Comparison of ENCODE assay signal across 8 cellular contexts in the genomic region with DNA sequence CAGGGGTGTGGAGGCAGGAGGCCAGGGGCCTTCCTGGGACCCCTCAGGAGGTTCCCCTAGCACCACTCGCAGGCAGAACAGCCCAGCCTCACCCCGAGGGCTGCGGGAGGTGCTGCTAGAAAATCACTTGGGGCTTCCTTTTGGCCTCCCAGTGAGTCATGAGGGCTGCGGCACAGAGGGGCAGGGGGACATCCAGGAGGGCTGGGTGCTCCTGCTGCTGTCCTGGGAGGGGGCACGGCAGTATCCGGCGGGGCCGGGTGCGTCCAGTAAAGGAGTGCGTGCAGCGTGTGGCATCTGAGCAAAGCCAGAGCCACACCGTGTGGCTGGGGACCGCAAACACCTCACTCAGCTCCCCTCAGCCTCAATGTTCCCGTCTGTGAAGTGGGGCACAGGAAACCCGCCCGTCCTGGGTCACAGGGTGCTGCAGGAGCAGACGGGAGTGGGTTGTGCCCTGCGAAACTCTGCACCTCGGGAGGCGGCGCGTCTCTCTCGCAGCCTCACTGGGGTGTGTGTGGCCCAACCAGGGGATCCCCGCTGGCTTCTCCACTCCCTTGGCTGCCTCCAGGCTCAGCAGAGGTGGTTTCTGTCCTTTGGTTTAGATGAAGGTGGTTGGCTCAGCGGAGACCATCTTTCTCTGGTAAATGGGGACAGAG.
A peak's percentile ranks its signal among the peaks of the same experiment; 100 is the strongest.
DNase-seq lines count a peak whose midpoint lies in the region; ATAC-seq and TF ChIP-seq lines count a peak whose summit lies in the region.
"Not testable (repeated sequence)": the region's sequence is repeated elsewhere in the genome, so short reads cannot be mapped to it uniquely, and the experiment has no call there.

No MANE protein-coding gene starts in this region.

- POLR2A ChIA-PET in HEK293 (lab: Yijun Ruan, JAX); naive thymus-derived CD4-positive, alpha-beta T cell (lab: Charles Lee): not testable (repeated sequence)

- H3K4me3 Mint-ChIP-seq in naive thymus-derived CD4-positive, alpha-beta T cell: not testable (repeated sequence)
- peak overlapping the region; percentile 65 to 72 for H3K4me3 Mint-ChIP-seq in stimulated activated naive B cell treated with anti-CD40 and anti-IgM and Interleukin-4, amounts not matched to agents 10 μg/mL and 1 μg/mL and 100 μg/mL, for 72 hours

- not testable (repeated sequence) for H3K36me3 ChIP-seq in ACC112 (ENCODE audit: insufficient read depth, low read length); HEK293 (ENCODE audit: control insufficient read depth in 2 of 2, insufficient read depth in 1 of 2, low read length in 2 of 2); Peyer's patch; naive thymus-derived CD4-positive, alpha-beta T cell (ENCODE audit: control insufficient read depth in 2 of 3, insufficient read depth in 3 of 3, low read length in 3 of 3)

- CTCF ChIA-PET in HEK293 (lab: Yijun Ruan, JAX); naive thymus-derived CD4-positive, alpha-beta T cell (lab: Charles Lee): not testable (repeated sequence)

- H3K4me3 ChIP-seq in ACC112 (ENCODE audit: low read depth, low read length); HEK293 (ENCODE audit: low read depth, low read length); Peyer's patch; naive thymus-derived CD4-positive, alpha-beta T cell (ENCODE audit: low read length): not testable (repeated sequence)

- DNase-seq in Peyer's patch (peak in 2 of 3 donors; percentile 43 to 53), activated T-cell treated with anti-CD3 and anti-CD28 coated beads for 48 hours (ENCODE audit: low read depth) (peak; percentile 10)
- peak; percentile 27 for DNase-seq in central memory CD4-positive, alpha-beta T cell
- DNase-seq in naive thymus-derived CD4-positive, alpha-beta T cell: not testable (repeated sequence)
- DNase-seq in stimulated activated naive B cell treated with anti-CD40 and anti-IgM and Interleukin-4, amounts not matched to agents 10 μg/mL and 1 μg/mL and 100 μg/mL, for 72 hours: peak; percentile 33

- not testable (repeated sequence) for H3K27ac Mint-ChIP-seq in naive thymus-derived CD4-positive, alpha-beta T cell
- peak overlapping the region; percentile 91 for H3K27ac Mint-ChIP-seq in stimulated activated naive B cell treated with anti-CD40 and anti-IgM and Interleukin-4, amounts not matched to agents 10 μg/mL and 1 μg/mL and 100 μg/mL, for 72 hours

- H3K4me1 Mint-ChIP-seq in naive thymus-derived CD4-positive, alpha-beta T cell: not testable (repeated sequence)
- H3K4me1 Mint-ChIP-seq in stimulated activated naive B cell treated with anti-CD40 and anti-IgM and Interleukin-4, amounts not matched to agents 10 μg/mL and 1 μg/mL and 100 μg/mL, for 72 hours: peaks cover 26 to 67% of the 10 kb centered on the region in 2 donors

- peaks cover 4 to 35% (median 6%) of the 10 kb centered on the region in 5 donors for H3K27me3 Mint-ChIP-seq in naive thymus-derived CD4-positive, alpha-beta T cell
- H3K27me3 Mint-ChIP-seq in stimulated activated naive B cell treated with anti-CD40 and anti-IgM and Interleukin-4, amounts not matched to agents 10 μg/mL and 1 μg/mL and 100 μg/mL, for 72 hours: peaks cover 12 to 53% of the 10 kb centered on the region in 2 donors

- TF ChIP-seq CTCF in HEK293 (tag by site-specific recombination; IDR thresholded peaks at IDR 0.05); Peyer's patch (IDR thresholded peaks at IDR 0.05): not testable (repeated sequence)

- H3K9me3 ChIP-seq in HEK293 (ENCODE audit: control insufficient read depth, insufficient read depth, low read depth, low read length); Peyer's patch; naive thymus-derived CD4-positive, alpha-beta T cell (ENCODE audit: control insufficient read depth in 2 of 3, low read length in 3 of 3): not testable (repeated sequence)

- not testable (repeated sequence) for H3K9me3 Mint-ChIP-seq in naive thymus-derived CD4-positive, alpha-beta T cell; stimulated activated naive B cell treated with anti-CD40 and anti-IgM and Interleukin-4, amounts not matched to agents 10 μg/mL and 1 μg/mL and 100 μg/mL, for 72 hours

- not testable (repeated sequence) for H3K36me3 Mint-ChIP-seq in naive thymus-derived CD4-positive, alpha-beta T cell; stimulated activated naive B cell treated with anti-CD40 and anti-IgM and Interleukin-4, amounts not matched to agents 10 μg/mL and 1 μg/mL and 100 μg/mL, for 72 hours

- TF ChIP-seq POLR2A in Peyer's patch (IDR thresholded peaks at IDR 0.05): not testable (repeated sequence)

- intact Hi-C loops in naive thymus-derived CD4-positive, alpha-beta T cell (cut with micrococcal nuclease): not testable (repeated sequence)

- ATAC-seq in GM18520 (IDR thresholded peaks at IDR 0.05; ENCODE audit: unreplicated experiment): peak; percentile 35
- peak; percentile 45 for ATAC-seq in naive thymus-derived CD4-positive, alpha-beta T cell
- ATAC-seq in stimulated activated naive B cell treated with anti-CD40 and anti-IgM and Interleukin-4, amounts not matched to agents 10 μg/mL and 1 μg/mL and 100 μg/mL, for 72 hours (replicated peaks): peak; percentile 43 to 51

- H3K79me2 ChIP-seq in ACC112 (ENCODE audit: control insufficient read depth, insufficient read depth, low read length, unreplicated experiment): not testable (repeated sequence)

- H3K27me3 ChIP-seq in ACC112 (ENCODE audit: insufficient read depth, low read length); Peyer's patch; naive thymus-derived CD4-positive, alpha-beta T cell (ENCODE audit: control insufficient read depth in 2 of 2, insufficient read depth in 2 of 2, low read length in 2 of 2): not testable (repeated sequence)

- peak overlapping the region; percentile 35; the same call in 1 of the 2 replicates for H3K27ac ChIP-seq in ACC112 (ENCODE audit: low read depth, low read length)
- H3K27ac ChIP-seq in HEK293 (ENCODE audit: extremely low read depth, low read depth, low read length); Peyer's patch; naive thymus-derived CD4-positive, alpha-beta T cell (ENCODE audit: low read depth, low read length): not testable (repeated sequence)

- H3K4me1 ChIP-seq in ACC112 (ENCODE audit: control insufficient read depth, insufficient read depth, low read length, unreplicated experiment) (peaks cover 12% of the 10 kb centered on the region), Peyer's patch (peaks cover 0 to 16% (median 0%) of the 10 kb centered on the region in 4 donors)
- not testable (repeated sequence) for H3K4me1 ChIP-seq in HEK293 (ENCODE audit: control insufficient read depth, insufficient read depth, low read length); naive thymus-derived CD4-positive, alpha-beta T cell (ENCODE audit: control insufficient read depth in 2 of 2, insufficient read depth in 2 of 2, low read length in 2 of 2)

- not testable (repeated sequence) for H2AFZ ChIP-seq in ACC112 (ENCODE audit: low read length, unreplicated experiment)

TF ChIP-seq in HEK293, 187 proteins besides CTCF, POLR2A, EP300 and RAD21 (continues in another document):
- TF ChIP-seq, protein P1, sequence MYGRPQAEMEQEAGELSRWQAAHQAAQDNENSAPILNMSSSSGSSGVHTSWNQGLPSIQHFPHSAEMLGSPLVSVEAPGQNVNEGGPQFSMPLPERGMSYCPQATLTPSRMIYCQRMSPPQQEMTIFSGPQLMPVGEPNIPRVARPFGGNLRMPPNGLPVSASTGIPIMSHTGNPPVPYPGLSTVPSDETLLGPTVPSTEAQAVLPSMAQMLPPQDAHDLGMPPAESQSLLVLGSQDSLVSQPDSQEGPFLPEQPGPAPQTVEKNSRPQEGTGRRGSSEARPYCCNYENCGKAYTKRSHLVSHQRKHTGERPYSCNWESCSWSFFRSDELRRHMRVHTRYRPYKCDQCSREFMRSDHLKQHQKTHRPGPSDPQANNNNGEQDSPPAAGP (tag by site-specific recombination; IDR thresholded peaks at IDR 0.05): peak; percentile 31; the same call in 1 of the 2 replicates
- peak; percentile 42 for TF ChIP-seq GLIS2 (tag by site-specific recombination; IDR thresholded peaks at IDR 0.05)
